Comparison of ENCODE assay signal across 34 cellular contexts in genomic region chr1:177998696-177999631, GRCh38. TPM values are rescaled to one million over a fixed set of nuclear protein-coding genes. Genes with fewer than 3 reads are reported as not detected.
"Had no signal": no experiment of that assay in that cellular context is flagged by ENCODE, and none has a peak within 500 bp of the region (broad histone marks: within the 10 kb centered on the region; RNA-seq: fewer than 3 reads in every experiment).

No MANE protein-coding gene starts in this region.

- H3K27me3 ChIP-seq: brain microvascular endothelial cell, gastroesophageal sphincter, neural progenitor cell, stomach, thyroid gland, upper lobe of left lung, vagina had no signal

- FAIRE-seq: astrocyte, colon, endometrium, TTC549 had no signal

- ATAC-seq: activated CD4-positive, CD25-positive, alpha-beta regulatory T cell treated with anti-CD3 and anti-CD28 coated beads, Interleukin-2, amount 50 U/mL, for 24 hours; activated T-cell treated with anti-CD3 and anti-CD28 coated beads, Interleukin-2, amount 50 U/mL, for 4 hours; activated T-helper 17 cell treated with anti-CD3 and anti-CD28 coated beads, Interleukin-2, amount 50 U/mL, for 72 hours; gastroesophageal sphincter; naive thymus-derived CD8-positive, alpha-beta T cell; sciatic nerve; stimulated activated naive B cell treated with anti-CD40 and anti-IgM and Interleukin-4, amounts not matched to agents 10 μg/mL and 1 μg/mL and 100 μg/mL, for 72 hours had no signal

- H3K4me3 ChIP-seq: gastroesophageal sphincter, neural progenitor cell, stomach, thyroid gland, upper lobe of left lung, vagina had no signal

- H3K4me1 Mint-ChIP-seq: activated T-helper 17 cell treated with anti-CD3 and anti-CD28 coated beads, Interleukin-2, amount 50 U/mL, for 72 hours; central memory CD8-positive, alpha-beta T cell; naive thymus-derived CD8-positive, alpha-beta T cell; stimulated activated naive B cell treated with anti-CD40 and anti-IgM and Interleukin-4, amounts not matched to agents 10 μg/mL and 1 μg/mL and 100 μg/mL, for 72 hours had no signal

- H3K4me3 Mint-ChIP-seq: activated CD4-positive, alpha-beta memory T cell treated with anti-CD3 and anti-CD28 coated beads for 36 hours; activated T-cell treated with anti-CD3 and anti-CD28 coated beads, Interleukin-2, amount 50 U/mL, for 4 hours; activated T-helper 17 cell treated with anti-CD3 and anti-CD28 coated beads, Interleukin-2, amount 50 U/mL, for 72 hours; central memory CD8-positive, alpha-beta T cell; mesothelial cell of epicardium; naive thymus-derived CD8-positive, alpha-beta T cell; neural progenitor cell; stimulated activated naive B cell treated with anti-CD40 and anti-IgM and Interleukin-4, amounts not matched to agents 10 μg/mL and 1 μg/mL and 100 μg/mL, for 72 hours; T-helper 1 cell treated with Interleukin-12 subunit alpha and Interleukin-12 subunit beta and Interleukin-4 antibody, amounts not matched to agents 30 μg/mL and 1 μg/mL, for 36 hours had no signal

- H3K27me3 Mint-ChIP-seq: activated CD4-positive, alpha-beta memory T cell treated with anti-CD3 and anti-CD28 coated beads for 36 hours; central memory CD8-positive, alpha-beta T cell had no signal

- H3K36me3 ChIP-seq: brain microvascular endothelial cell, neural progenitor cell, thyroid gland, upper lobe of left lung, vagina, WERI-Rb-1 had no signal

- H3K36me3 Mint-ChIP-seq: activated CD4-positive, alpha-beta memory T cell treated with anti-CD3 and anti-CD28 coated beads for 36 hours; mesothelial cell of epicardium; neural progenitor cell; stimulated activated naive B cell treated with anti-CD40 and anti-IgM and Interleukin-4, amounts not matched to agents 10 μg/mL and 1 μg/mL and 100 μg/mL, for 72 hours had no signal

- H3K4me1 ChIP-seq: gastroesophageal sphincter, stomach, upper lobe of left lung, vagina had no signal

- H3K27ac Mint-ChIP-seq: activated CD4-positive, alpha-beta memory T cell treated with anti-CD3 and anti-CD28 coated beads for 36 hours; activated T-helper 17 cell treated with anti-CD3 and anti-CD28 coated beads, Interleukin-2, amount 50 U/mL, for 72 hours; mesothelial cell of epicardium; naive thymus-derived CD8-positive, alpha-beta T cell; neural progenitor cell; stimulated activated naive B cell treated with anti-CD40 and anti-IgM and Interleukin-4, amounts not matched to agents 10 μg/mL and 1 μg/mL and 100 μg/mL, for 72 hours; T-helper 1 cell treated with Interleukin-12 subunit alpha and Interleukin-12 subunit beta and Interleukin-4 antibody, amounts not matched to agents 30 μg/mL and 1 μg/mL, for 36 hours had no signal

- DNase-seq: activated CD4-positive, alpha-beta memory T cell treated with anti-CD3 and anti-CD28 coated beads for 36 hours; activated CD4-positive, alpha-beta T cell treated with anti-CD3 and anti-CD28 coated beads for 48 hours; activated CD8-positive, alpha-beta memory T cell treated with anti-CD3 and anti-CD28 coated beads, Interleukin-2, amount 50 U/mL, for 48 hours; activated gamma-delta T cell treated with Interleukin-2 at 50 U/mL for 16 hours; activated naive CD4-positive, alpha-beta T cell treated with anti-CD3 and anti-CD28 coated beads, Interleukin-2, amount 50 U/mL, for 16 hours; activated T-cell treated with anti-CD3 and anti-CD28 coated beads, Interleukin-2, amount 50 U/mL, for 4 hours; amniotic stem cell; brain microvascular endothelial cell; effector CD8-positive, alpha-beta T cell; head of caudate nucleus; naive thymus-derived CD8-positive, alpha-beta T cell; occipital lobe; stimulated activated CD4-positive, alpha-beta T cell treated with anti-CD3 and anti-CD28 coated beads, Interleukin-15, amount 100 ng/mL, for 24 hours; stimulated activated CD4-positive, alpha-beta T cell treated with anti-CD3 and anti-CD28 coated beads, Interleukin-2, amount 100 ng/mL, for 24 hours; stimulated activated naive B cell treated with anti-CD40 and anti-IgM and Interleukin-4, amounts not matched to agents 10 μg/mL and 1 μg/mL and 100 μg/mL, for 72 hours; stomach; SW 1271; T-helper 9 cell; thyroid gland; upper lobe of left lung; WERI-Rb-1 had no signal

- H3K9me3 Mint-ChIP-seq: activated T-cell treated with anti-CD3 and anti-CD28 coated beads, Interleukin-2, amount 50 U/mL, for 4 hours; mesothelial cell of epicardium; neural progenitor cell; stimulated activated naive B cell treated with anti-CD40 and anti-IgM and Interleukin-4, amounts not matched to agents 10 μg/mL and 1 μg/mL and 100 μg/mL, for 72 hours had no signal

- H3K9me3 ChIP-seq: gastroesophageal sphincter, stomach, thyroid gland, upper lobe of left lung, vagina had no signal

- H3K27ac ChIP-seq: brain microvascular endothelial cell, gastroesophageal sphincter, neural progenitor cell, stomach, thyroid gland, upper lobe of left lung, vagina, WERI-Rb-1 had no signal

RNA-seq across cellular contexts. Expression of gene SEC16B, which starts 29.1 kb away (rescaled TPM):
- total RNA-seq: activated CD4-positive, alpha-beta memory T cell treated with anti-CD3 and anti-CD28 coated beads for 36 hours; activated T-cell treated with anti-CD3 and anti-CD28 coated beads, Interleukin-2, amount 50 U/mL, for 4 hours; activated T-helper 17 cell treated with anti-CD3 and anti-CD28 coated beads, Interleukin-2, amount 50 U/mL, for 72 hours; naive thymus-derived CD8-positive, alpha-beta T cell had no signal
- polyA plus RNA-seq: naive thymus-derived CD8-positive, alpha-beta T cell had no signal
